ENCODE assay signal across 8 cellular contexts in genomic region chr12:110449799-110450497, GRCh38. TPM values are rescaled to one million over a fixed set of nuclear protein-coding genes. Genes with fewer than 3 reads are reported as not detected.
DNase-seq lines count a peak whose midpoint lies in the region; TF ChIP-seq lines count a peak whose summit lies in the region.

ARPC3 (minus strand) TSS chr12:110450337; CDS start chr12:110450260, 77 bp downstream.

- H3K4me1 ChIP-seq in MM.1S (ENCODE audit: low read length) = no peaks in the 10 kb centered on the region
- H3K4me1 ChIP-seq in stomach smooth muscle (ENCODE audit: control insufficient read depth, insufficient read depth, low read length) = peaks cover 10% of the 10 kb centered on the region

- H3K9me3 Mint-ChIP-seq in neural crest cell = no peaks in the 10 kb centered on the region

- no peaks in the 10 kb centered on the region for H3K9me2 ChIP-seq in MM.1S (replicated peaks; ENCODE audit: insufficient read depth, low read length)

- H3K9me3 ChIP-seq in MM.1S (replicated peaks; ENCODE audit: insufficient read depth, low read length) = no peaks in the 10 kb centered on the region
- no peaks in the 10 kb centered on the region for H3K9me3 ChIP-seq in stomach smooth muscle (ENCODE audit: control insufficient read depth in 2 of 2, low read length in 2 of 2)

- no peaks in the 10 kb centered on the region for H3K36me3 ChIP-seq in MM.1S (replicated peaks; ENCODE audit: insufficient read depth, low read length)
- peaks cover 4 to 5% of the 10 kb centered on the region in 2 donors for H3K36me3 ChIP-seq in stomach smooth muscle (ENCODE audit: control insufficient read depth in 2 of 2, insufficient read depth in 2 of 2, low read length in 2 of 2)

- H3K9ac ChIP-seq in MM.1S (ENCODE audit: low read length) = peak within 1 kb of the TSS; percentile 77
- H3K9ac ChIP-seq in stomach smooth muscle (ENCODE audit: low read length in 2 of 2) = peak within 1 kb of the TSS; percentile 86 to 94

- H3K27ac ChIP-seq in MM.1S (ENCODE audit: low read length) (peak within 1 kb of the TSS; percentile 70; the same call in 1 of the 2 replicates), stomach smooth muscle (ENCODE audit: low read length) (peak within 1 kb of the TSS; percentile 87)

- H3K4me1 Mint-ChIP-seq in neural crest cell = peaks cover 24% of the 10 kb centered on the region

- DNase-seq in GF-D8 (lab: John Stamatoyannopoulos, UW) = peak; percentile 82
- DNase-seq in HCEC 1CT = peak; percentile 100
- peak; percentile 87 for DNase-seq in MM.1S
- DNase-seq in SIG-M5 (lab: John Stamatoyannopoulos, UW) = peak; percentile 88
- DNase-seq in activated gamma-delta T cell treated with Interleukin-2 at 50 U/mL for 16 hours = peak; percentile 94
- peak; percentile 96 for DNase-seq in fibroblast of villous mesenchyme (ENCODE audit: low read depth)
- peak; percentile 92 for DNase-seq in neural crest cell (ENCODE audit: low read depth, low spot score)

- H3K4me3 ChIP-seq in MM.1S (ENCODE audit: low read length) (peak within 1 kb of the TSS; percentile 78), fibroblast of villous mesenchyme (ENCODE audit: low read depth, low read length) (peak within 1 kb of the TSS; percentile 98), stomach smooth muscle (ENCODE audit: low read length in 2 of 2) (peak within 1 kb of the TSS; percentile 78 to 91)

- H3K27me3 ChIP-seq in MM.1S (replicated peaks; ENCODE audit: insufficient read depth, low read length) (no peaks in the 10 kb centered on the region), stomach smooth muscle (ENCODE audit: control insufficient read depth in 1 of 2, insufficient read depth in 2 of 2, low read length in 2 of 2) (no peaks in the 10 kb centered on the region)

- H3K4me2 ChIP-seq in MM.1S (ENCODE audit: low read depth, low read length) = peak within 1 kb of the TSS; percentile 49; the same call in 1 of the 2 replicates

- no peaks in the 10 kb centered on the region for H4K20me1 ChIP-seq in MM.1S (ENCODE audit: insufficient read depth, low read length)

- H3K79me2 ChIP-seq in MM.1S (ENCODE audit: low read length) = peaks cover 33% of the 10 kb centered on the region

- H3K4me3 Mint-ChIP-seq in neural crest cell = peak within 1 kb of the TSS; percentile 100

- peak within 1 kb of the TSS; percentile 61 for H2AFZ ChIP-seq in MM.1S (ENCODE audit: low read length)

- TF ChIP-seq CTCF in MM.1S (IDR thresholded peaks at IDR 0.05; ENCODE audit: low read length) (peak; percentile 65), fibroblast of villous mesenchyme (IDR thresholded peaks at IDR 0.05; ENCODE audit: insufficient read depth, low read depth, low read length) (peak; percentile 85), neural crest cell (conservative IDR thresholded peaks at IDR 0.05) (peak; percentile 81)

- H3K36me3 Mint-ChIP-seq in neural crest cell (ENCODE audit: low read depth) = no peaks in the 10 kb centered on the region

- no peaks in the 10 kb centered on the region for H3K27me3 Mint-ChIP-seq in neural crest cell (ENCODE audit: low read depth)

- H3K27ac Mint-ChIP-seq in neural crest cell (ENCODE audit: unreplicated experiment) = peak within 1 kb of the TSS; percentile 98

- H3F3A ChIP-seq in MM.1S (ENCODE audit: insufficient read depth, low read length) = peaks cover 8% of the 10 kb centered on the region; the same call in 1 of the 2 replicates

RNA-seq across cellular contexts. Expression of gene ARPC3, which starts in this region (rescaled TPM):
- total RNA-seq in fibroblast of villous mesenchyme (259 and 354 TPM in 2 replicates), neural crest cell (131 and 146 TPM in 2 replicates)

Comparison
In these comparisons a context has a peak if more than half of its experiments do, and no peak if none do; other contexts are left out.
1. Peak in every context shown above with its lines: DNase-seq, H3K4me3 ChIP-seq and H3K27ac ChIP-seq.